Comparison of ENCODE assay signal across 8 cellular contexts in the genomic region with DNA sequence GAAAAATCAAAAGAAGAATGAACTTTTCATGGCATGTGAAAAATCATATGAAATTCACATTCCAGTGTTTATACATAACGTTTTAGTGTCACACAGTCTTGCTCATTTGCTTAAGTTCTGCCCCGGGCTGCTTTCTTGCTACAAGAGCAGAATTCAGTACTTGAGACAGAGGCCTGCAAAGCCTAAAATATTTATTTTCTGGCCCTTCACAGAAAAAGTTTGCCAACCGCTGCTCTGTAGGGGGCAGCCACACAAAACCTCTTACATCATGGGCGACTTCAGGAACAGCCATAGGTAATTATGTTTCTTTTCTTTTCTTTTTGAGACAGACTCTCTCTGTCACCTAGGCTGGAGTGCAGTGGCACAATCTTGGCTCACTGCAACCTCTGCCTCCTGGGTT. TPM values are rescaled to one million over a fixed set of nuclear protein-coding genes. Genes with fewer than 3 reads are reported as not detected.
DNase-seq lines count a peak whose midpoint lies in the region; ATAC-seq lines count a peak whose summit lies in the region.

No MANE protein-coding gene starts in this region.

- ATAC-seq in GM21367 (IDR thresholded peaks at IDR 0.05; ENCODE audit: unreplicated experiment) = no peak

- DNase-seq in Daoy (ENCODE audit: low read depth) = peak; percentile 37
- DNase-seq in Kasumi-1 (lab: John Stamatoyannopoulos, UW) = peak; percentile 28 to 48
- peak; percentile 55 for DNase-seq in amniotic epithelial cell (ENCODE audit: low read depth)
- peak; percentile 17 for DNase-seq in inferior parietal cortex (ENCODE audit: extremely low spot score)
- DNase-seq in stromal cell of bone marrow (ENCODE audit: low read depth) = peak; percentile 36
- DNase-seq in NCI-H2107 (lab: John Stamatoyannopoulos, UW) = no peak
- DNase-seq in NCI-H345 treated with DMSO at 0.1 percent for 48 hours (lab: John Stamatoyannopoulos, UW; ENCODE audit: unreplicated experiment) = no peak

RNA-seq across cellular contexts. Expression of a gene that starts 1.0 kb away (rescaled TPM):
- 8.2 and 11.1 TPM in 2 replicates for total RNA-seq in Daoy (2014; rRNA removed; shearing (Covaris generic))

RNA-seq across cellular contexts. Expression of a gene that starts 6.4 kb away (rescaled TPM):
- 7.8 and 8.5 TPM in 2 replicates for total RNA-seq in Daoy (2014; rRNA removed; shearing (Covaris generic))

RNA-seq across cellular contexts. Expression of a gene that starts 17.6 kb away (rescaled TPM):
- not detected in 2 replicates for total RNA-seq in Daoy (2014; rRNA removed; shearing (Covaris generic))

RNA-seq across cellular contexts. Expression of a gene that starts 39.6 kb away (rescaled TPM):
- 27.0 and 35.6 TPM in 2 replicates for total RNA-seq in Daoy (2014; rRNA removed; shearing (Covaris generic))

RNA-seq across cellular contexts. Expression of a gene that starts 53.9 kb away (rescaled TPM):
- not detected in 2 replicates for total RNA-seq in Daoy (2014; rRNA removed; shearing (Covaris generic))

Comparison
In these comparisons a context has a peak if more than half of its experiments do, and no peak if none do; other contexts are left out.
1. DNase-seq: peak in Daoy (single experiment), Kasumi-1 (2 of 2), amniotic epithelial cell (single experiment), inferior parietal cortex (single experiment) and stromal cell of bone marrow (single experiment); none in NCI-H2107 (single experiment) and NCI-H345 treated with DMSO at 0.1 percent for 48 hours (single experiment).